In genomic region chr6:26553264-26553738, GRCh38 we compare ENCODE assay signal across 1 cellular context.
TF ChIP-seq lines count a peak whose summit lies in the region.

No MANE protein-coding gene starts in this region.

TF ChIP-seq in HepG2, 621 proteins besides CTCF, POLR2A, EP300 and RAD21 (continued from another document and continues in another):
- TF ChIP-seq ELF3 (CRISPR knock-in tag; IDR thresholded peaks at IDR 0.05) (peak; percentile 68), ZNF780A (CRISPR knock-in tag; IDR thresholded peaks at IDR 0.05) (no peak), DZIP1 (CRISPR knock-in tag; IDR thresholded peaks at IDR 0.05) (no peak), ONECUT2 (CRISPR knock-in tag; IDR thresholded peaks at IDR 0.05) (peak; percentile 43; the same call in 1 of the 2 replicates), SKIL (CRISPR knock-in tag; IDR thresholded peaks at IDR 0.05; ENCODE audit: borderline replicate concordance) (no peak), THAP11 (CRISPR knock-in tag; IDR thresholded peaks at IDR 0.05) (peak; percentile 16; the same call in 1 of the 2 replicates), ZMYM4 (CRISPR knock-in tag; IDR thresholded peaks at IDR 0.05) (no peak), RARA (CRISPR knock-in tag; IDR thresholded peaks at IDR 0.05) (peak; percentile 30; the same call in 1 of the 2 replicates), ZSCAN12 (CRISPR knock-in tag; IDR thresholded peaks at IDR 0.05) (no peak), NFRKB (IDR thresholded peaks at IDR 0.05) (no peak), ZNF232 (CRISPR knock-in tag; IDR thresholded peaks at IDR 0.05; ENCODE audit: borderline replicate concordance) (no peak; the same call in 1 of the 2 replicates), ZNF766 (CRISPR knock-in tag; IDR thresholded peaks at IDR 0.05; ENCODE audit: borderline replicate concordance) (peak; percentile 93), ZNF850 (CRISPR knock-in tag; conservative IDR thresholded peaks at IDR 0.05) (no peak), FOXJ3 (CRISPR knock-in tag; IDR thresholded peaks at IDR 0.05; ENCODE audit: borderline replicate concordance) (0 out of 2 replicates have a peak, but pooled peaks have one; percentile 31), ZNF160 (CRISPR knock-in tag; IDR thresholded peaks at IDR 0.05) (no peak), SNAPC2 (CRISPR knock-in tag; IDR thresholded peaks at IDR 0.05) (peak; percentile 55; the same call in 1 of the 2 replicates), ZSCAN20 (CRISPR knock-in tag; IDR thresholded peaks at IDR 0.05; ENCODE audit: borderline replicate concordance) (no peak), ZFP90 (CRISPR knock-in tag; IDR thresholded peaks at IDR 0.05; ENCODE audit: borderline replicate concordance) (peak; percentile 38; the same call in 1 of the 2 replicates), SPEN (CRISPR knock-in tag; IDR thresholded peaks at IDR 0.05; ENCODE audit: low read depth) (no peak), ZNF720 (CRISPR knock-in tag; IDR thresholded peaks at IDR 0.05) (no peak), ZNF737 (CRISPR knock-in tag; IDR thresholded peaks at IDR 0.05; ENCODE audit: borderline replicate concordance) (no peak), NR2F1 (CRISPR knock-in tag; IDR thresholded peaks at IDR 0.05) (peak; percentile 10 to 73; a peak in 2 of 4 replicates), HMGXB4 (CRISPR knock-in tag; IDR thresholded peaks at IDR 0.05; ENCODE audit: borderline replicate concordance in 1 of 2, low read depth in 1 of 2) (peak; percentile 96 to 99), TFDP2 (CRISPR knock-in tag; IDR thresholded peaks at IDR 0.05) (0 out of 2 replicates have a peak, but pooled peaks have one; percentile 23), ZNF296 (CRISPR knock-in tag; conservative IDR thresholded peaks at IDR 0.05) (no peak), AFF4 (CRISPR knock-in tag; IDR thresholded peaks at IDR 0.05) (no peak), NONO (IDR thresholded peaks at IDR 0.05) (no peak), NONO (CRISPR knock-in tag; conservative IDR thresholded peaks at IDR 0.05) (0 out of 2 replicates have a peak, but pooled peaks have one; percentile 43), ZNF792 (CRISPR knock-in tag; IDR thresholded peaks at IDR 0.05) (peak; percentile 49; the same call in 1 of the 2 replicates), HIC2 (CRISPR knock-in tag; IDR thresholded peaks at IDR 0.05; ENCODE audit: low read depth) (no peak), PPARG (CRISPR knock-in tag; conservative IDR thresholded peaks at IDR 0.05) (peak; percentile 51; the same call in 1 of the 2 replicates), KDM6A (CRISPR knock-in tag; IDR thresholded peaks at IDR 0.05; ENCODE audit: low read depth) (no peak), ZNF747 (CRISPR knock-in tag; IDR thresholded peaks at IDR 0.05; ENCODE audit: borderline replicate concordance) (0 out of 2 replicates have a peak, but pooled peaks have one; percentile 14), HINFP (CRISPR knock-in tag; IDR thresholded peaks at IDR 0.05; ENCODE audit: low read depth) (peak; percentile 68; the same call in 1 of the 2 replicates), JUND (CRISPR knock-in tag; IDR thresholded peaks at IDR 0.05) (no peak), XBP1 (CRISPR knock-in tag; IDR thresholded peaks at IDR 0.05) (no peak), U2AF2 (IDR thresholded peaks at IDR 0.05; ENCODE audit: low read depth, low read length) (no peak), ZMYM3 (CRISPR knock-in tag; IDR thresholded peaks at IDR 0.05) (no peak), MAX (IDR thresholded peaks at IDR 0.05) (peak; percentile 58), FOXP4 (CRISPR knock-in tag; IDR thresholded peaks at IDR 0.05) (peak; percentile 14; the same call in 1 of the 2 replicates), MED1 (CRISPR knock-in tag; IDR thresholded peaks at IDR 0.05) (peak; percentile 42; the same call in 1 of the 2 replicates), ZNF550 (CRISPR knock-in tag; IDR thresholded peaks at IDR 0.05; ENCODE audit: borderline replicate concordance) (no peak), ZNF460 (CRISPR knock-in tag; IDR thresholded peaks at IDR 0.05; ENCODE audit: borderline replicate concordance) (no peak), KDM1A (CRISPR knock-in tag; IDR thresholded peaks at IDR 0.05) (peak; percentile 55; the same call in 1 of the 2 replicates), ZNF235 (CRISPR knock-in tag; IDR thresholded peaks at IDR 0.05; ENCODE audit: borderline replicate concordance) (no peak), RFXANK (CRISPR knock-in tag; IDR thresholded peaks at IDR 0.05) (no peak), RFXAP (CRISPR knock-in tag; IDR thresholded peaks at IDR 0.05; ENCODE audit: borderline replicate concordance) (0 out of 2 replicates have a peak, but pooled peaks have one; percentile 14)
